ENCODE assay signal across 8 cellular contexts in the genomic region with DNA sequence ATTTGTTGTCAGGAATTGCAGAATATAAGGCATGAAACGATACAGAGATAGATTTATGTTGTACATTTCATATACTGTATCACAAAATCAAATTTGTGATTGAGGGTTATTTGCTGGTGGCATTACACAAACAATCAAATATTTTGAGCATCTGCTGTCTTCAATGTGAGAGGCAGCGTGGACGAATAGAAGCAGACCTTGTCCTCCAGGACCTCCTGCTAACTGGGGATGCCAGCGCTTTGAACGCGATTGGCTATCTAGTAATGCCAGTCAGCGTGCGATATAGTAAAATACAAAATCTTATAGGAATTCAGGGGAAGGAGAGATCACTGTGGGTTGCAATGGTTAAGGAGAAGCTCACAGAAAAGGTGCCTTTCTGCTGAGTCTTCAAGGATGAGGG. TPM values are rescaled to one million over a fixed set of nuclear protein-coding genes. Genes with fewer than 3 reads are reported as not detected.
DNase-seq lines count a peak whose midpoint lies in the region; ATAC-seq and TF ChIP-seq lines count a peak whose summit lies in the region.

No MANE protein-coding gene starts in this region.

- DNase-seq in Panc1 (ENCODE audit: low read depth, low spot score) = no peak
- DNase-seq in epithelial cell of esophagus (ENCODE audit: low read depth) = no peak
- no peak for DNase-seq in trophoblast cell
- DNase-seq in activated CD4-positive, alpha-beta T cell treated with anti-CD3 and anti-CD28 coated beads for 4 hours = no peak
- no peak for DNase-seq in T1000 (lab: John Stamatoyannopoulos, UW)

- in situ Hi-C loops in Panc1 (cut with HindIII; ENCODE audit: low pct_unique_long_range_greater_than_20kb, low sequenced_read_pairs) = no loop called here

- no peak overlapping the region for H3K18ac ChIP-seq in trophoblast cell (ENCODE audit: low read length)

- BruUV-seq in Panc1 (replicated peaks; lab: Mats Ljungman, UMichigan) = no TSS peak

- H4K12ac ChIP-seq in trophoblast cell (ENCODE audit: low read depth, low read length) = no peak overlapping the region

- H3K23ac ChIP-seq in trophoblast cell (ENCODE audit: low read length) = no peak overlapping the region

- H2BK12ac ChIP-seq in trophoblast cell (ENCODE audit: low read length) = no peak overlapping the region

- H3K4ac ChIP-seq in trophoblast cell (ENCODE audit: low read depth, low read length) = no peak overlapping the region

- POLR2A ChIA-PET in Panc1 (lab: Charles Lee) = no interaction called here

- H4K8ac ChIP-seq in trophoblast cell (ENCODE audit: low read depth, low read length) = peak overlapping the region; percentile 77

- no peak overlapping the region for H2AK5ac ChIP-seq in trophoblast cell (ENCODE audit: low read length)

- H3K27ac ChIP-seq in Panc1 (ENCODE audit: low read length) (peak overlapping the region; percentile 76), trophoblast cell (ENCODE audit: low read depth, low read length) (no peak overlapping the region)

- intact Hi-C loops in Panc1 (cut with micrococcal nuclease; ENCODE audit: unreplicated experiment) = no loop called here

- peak overlapping the region; percentile 79 for H2AFZ ChIP-seq in trophoblast cell (ENCODE audit: insufficient read depth, low read length, poor library complexity)

- peaks cover 8% of the 10 kb centered on the region; the same call in 1 of the 2 replicates for H3K36me3 ChIP-seq in ES-I3 (ENCODE audit: insufficient read depth, low read length)
- H3K36me3 ChIP-seq in Panc1 (ENCODE audit: control insufficient read depth, insufficient read depth, low read length) = no peaks in the 10 kb centered on the region; the same call in 1 of the 2 replicates
- peaks cover 11 to 12% of the 10 kb centered on the region in 2 experiments for H3K36me3 ChIP-seq in trophoblast cell (ENCODE audit: control insufficient read depth in 1 of 2, insufficient read depth in 2 of 2, low read length in 2 of 2)

- H3K79me2 ChIP-seq in trophoblast cell (ENCODE audit: control insufficient read depth, insufficient read depth, low read length, poor library complexity) = peaks cover 6% of the 10 kb centered on the region

- TF ChIP-seq CTCF in Panc1 (IDR thresholded peaks at IDR 0.05) = no peak
- TF ChIP-seq CTCF in epithelial cell of esophagus (IDR thresholded peaks at IDR 0.05; ENCODE audit: insufficient read depth, low read depth, low read length, missing control alignments) = no peak

- peaks cover 4% of the 10 kb centered on the region for H3K79me1 ChIP-seq in trophoblast cell (ENCODE audit: low read length)

- peak overlapping the region; percentile 62 to 94 for H3K4me3 ChIP-seq in Panc1 (ENCODE audit: low read depth in 2 of 2, low read length in 2 of 2)
- peak overlapping the region; percentile 53 for H3K4me3 ChIP-seq in epithelial cell of esophagus (ENCODE audit: low read length)
- H3K4me3 ChIP-seq in trophoblast cell (ENCODE audit: low read depth, low read length) = no peak overlapping the region

- H3K9me3 ChIP-seq in ES-I3 (ENCODE audit: control insufficient read depth, insufficient read depth, low read length) = no peaks in the 10 kb centered on the region
- H3K9me3 ChIP-seq in Panc1 (ENCODE audit: control insufficient read depth, insufficient read depth, low read depth, low read length) = no peaks in the 10 kb centered on the region
- H3K9me3 ChIP-seq in trophoblast cell (ENCODE audit: insufficient read depth, low read depth, low read length) = peaks cover 3% of the 10 kb centered on the region

- no CpG with 5 or more reads among the region's 8 CpGs for WGBS in trophoblast cell (ENCODE audit: extremely low coverage, insufficient coverage, insufficient read length)

- H3K14ac ChIP-seq in trophoblast cell (ENCODE audit: low read length) = no peak overlapping the region

- H2BK5ac ChIP-seq in trophoblast cell (ENCODE audit: low read depth, low read length, poor library complexity) = no peak overlapping the region

- peak overlapping the region; percentile 71 for H3K9ac ChIP-seq in ES-I3 (ENCODE audit: low read depth, low read length)
- H3K9ac ChIP-seq in trophoblast cell (ENCODE audit: low read length) = no peak overlapping the region

- H2BK120ac ChIP-seq in trophoblast cell (ENCODE audit: insufficient read depth, low read length, poor library complexity) = no peak overlapping the region

- ATAC-seq in Panc1 = no peak
- no peak for ATAC-seq in HG02678 (IDR thresholded peaks at IDR 0.05; ENCODE audit: unreplicated experiment)
- no peak for ATAC-seq in HG03097 (IDR thresholded peaks at IDR 0.05; ENCODE audit: low FRiP score, unreplicated experiment)

- CTCF ChIA-PET in Panc1 (lab: Charles Lee) = interaction anchor here (0.6 to 1.2 kb wide), 4 partner anchors 22 to 757 kb away, joined by 3 to 8 read pairs (median 4); no protein-coding TSS in a partner anchor

- no peak overlapping the region for H4K91ac ChIP-seq in trophoblast cell (ENCODE audit: low read depth, low read length)

- peak overlapping the region; percentile 76 for H3K4me2 ChIP-seq in trophoblast cell (ENCODE audit: low read length)

- H3K27me3 ChIP-seq in Panc1 (ENCODE audit: control insufficient read depth, insufficient read depth, low read length) (no peaks in the 10 kb centered on the region), trophoblast cell (ENCODE audit: insufficient read depth, low read length) (no peaks in the 10 kb centered on the region)

- H3K4me1 ChIP-seq in ES-I3 (ENCODE audit: insufficient read depth, low read length) (peaks cover 16% of the 10 kb centered on the region; the same call in 1 of the 2 replicates), Panc1 (ENCODE audit: control insufficient read depth, insufficient read depth, low read length) (0 out of 2 replicates have a peak, but pooled peaks cover 3% of the 10 kb centered on the region), trophoblast cell (ENCODE audit: control insufficient read depth in 1 of 2, insufficient read depth in 2 of 2, low read length in 2 of 2) (peaks cover 5 to 6% of the 10 kb centered on the region in 2 experiments)

RNA-seq across cellular contexts. Expression of a gene that starts 0.6 kb away (rescaled TPM):
- total RNA-seq in Panc1 (2021; ENCODE audit: unreplicated experiment) = 79.3 TPM
- polyA plus RNA-seq in Panc1 (2012; ENCODE audit: insufficient read length) = 66.1 TPM
- polyA plus RNA-seq in trophoblast cell (2013) = 22.9 and 23.5 TPM in 2 replicates
